ENCODE assay signal across 11 cellular contexts in the genomic region with DNA sequence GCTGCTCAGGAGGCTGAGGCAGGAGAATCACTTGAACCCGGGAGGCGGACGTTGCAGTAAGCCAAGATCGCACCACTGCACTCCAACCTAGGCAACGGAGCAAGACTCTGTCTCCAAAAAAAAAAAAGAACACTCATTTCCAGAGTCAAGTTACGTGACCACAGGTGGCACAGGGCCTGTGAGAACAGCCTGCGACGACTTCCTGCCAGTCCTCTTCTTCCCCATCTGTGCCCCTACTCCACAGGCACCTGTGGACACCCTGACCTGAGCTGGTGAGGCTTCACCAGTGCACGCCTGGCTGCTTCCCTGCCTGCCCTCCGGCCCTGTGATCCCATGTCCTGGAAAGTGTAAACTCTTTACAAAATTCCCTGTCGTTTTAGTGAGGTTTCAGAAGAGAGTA.
DNase-seq lines count a peak whose midpoint lies in the region; ATAC-seq and TF ChIP-seq lines count a peak whose summit lies in the region.
"Had no signal": no experiment of that assay in that cellular context is flagged by ENCODE, and none has a peak within 500 bp of the region (broad histone marks: within the 10 kb centered on the region; RNA-seq: fewer than 3 reads in every experiment).

No MANE protein-coding gene starts in this region.

- 54 to 82% methylated on average over 4 to 7 of the region's 11 CpGs for whole genome bisulfite sequencing in gastroesophageal sphincter (ENCODE audit: low coverage in 1 of 2), 2 donors

- TF ChIP-seq CTCF in gastroesophageal sphincter (IDR thresholded peaks at IDR 0.05) (no peak), GM20000 (IDR thresholded peaks at IDR 0.05; ENCODE audit: extremely low read depth, missing control alignments) (no peak)

- H3K4me3 ChIP-seq in gastroesophageal sphincter = no peak overlapping the region
- H3K4me3 ChIP-seq: dorsolateral prefrontal cortex, left lung, SK-N-MC had no signal

- H3K27me3 Mint-ChIP-seq in stimulated activated naive CD8-positive, alpha-beta T cell treated with anti-CD3 and anti-CD28 coated beads, Interleukin-15, Interleukin-2, amounts not matched to agents 100 ng/mL and 50 ng/mL, for 24 hours = no peaks in the 10 kb centered on the region

- TF ChIP-seq EP300 in gastroesophageal sphincter (IDR thresholded peaks at IDR 0.05) = no peak

- no peak for TF ChIP-seq POLR2A in gastroesophageal sphincter (IDR thresholded peaks at IDR 0.05)

- H3K27ac Mint-ChIP-seq in stimulated activated naive CD8-positive, alpha-beta T cell treated with anti-CD3 and anti-CD28 coated beads, Interleukin-15, Interleukin-2, amounts not matched to agents 100 ng/mL and 50 ng/mL, for 24 hours = peak overlapping the region; percentile 89

- peaks cover 22% of the 10 kb centered on the region for H3K36me3 Mint-ChIP-seq in stimulated activated naive CD8-positive, alpha-beta T cell treated with anti-CD3 and anti-CD28 coated beads, Interleukin-15, Interleukin-2, amounts not matched to agents 100 ng/mL and 50 ng/mL, for 24 hours (ENCODE audit: low read depth)

- no peaks in the 10 kb centered on the region for H3K27me3 ChIP-seq in gastroesophageal sphincter
- H3K27me3 ChIP-seq: dorsolateral prefrontal cortex, left lung had no signal

- H3K36me3 ChIP-seq in gastroesophageal sphincter = peaks cover 0 to 3% of the 10 kb centered on the region in 2 donors
- H3K36me3 ChIP-seq: left lung had no signal

- H3K4me1 ChIP-seq in gastroesophageal sphincter = peaks cover 8 to 90% (median 16%) of the 10 kb centered on the region in 3 donors

- no peak overlapping the region for H3K27ac ChIP-seq in gastroesophageal sphincter
- H3K27ac ChIP-seq: dorsolateral prefrontal cortex, left lung, SK-N-MC had no signal

- ATAC-seq in HG03175 (IDR thresholded peaks at IDR 0.05; ENCODE audit: unreplicated experiment) (peak; percentile 64), gastroesophageal sphincter (no peak)
- ATAC-seq: left lung had no signal

- peak overlapping the region; percentile 49 for H3K4me3 Mint-ChIP-seq in stimulated activated naive CD8-positive, alpha-beta T cell treated with anti-CD3 and anti-CD28 coated beads, Interleukin-15, Interleukin-2, amounts not matched to agents 100 ng/mL and 50 ng/mL, for 24 hours

- H3K9me3 ChIP-seq in gastroesophageal sphincter = no peaks in the 10 kb centered on the region
- H3K9me3 ChIP-seq: left lung had no signal

- peak; percentile 79 for DNase-seq in activated effector memory CD4-positive, alpha-beta T cell treated with anti-CD3 and anti-CD28 coated beads, Interleukin-2, amount 50 U/mL, for 16 hours
- DNase-seq in activated effector memory CD4-positive, alpha-beta T cell treated with Interleukin-2 at 50 U/mL for 16 hours = no peak
- DNase-seq in activated T-cell treated with anti-CD3 and anti-CD28 coated beads, Interleukin-2, amount 50 U/mL, for 48 hours = peak; percentile 57 to 61
- no peak for DNase-seq in AG08396 (ENCODE audit: low spot score)
- no peak for DNase-seq in GM20000 (ENCODE audit: low spot score)
- DNase-seq: dorsolateral prefrontal cortex, left lung had no signal

- H3K9me3 Mint-ChIP-seq in stimulated activated naive CD8-positive, alpha-beta T cell treated with anti-CD3 and anti-CD28 coated beads, Interleukin-15, Interleukin-2, amounts not matched to agents 100 ng/mL and 50 ng/mL, for 24 hours = no peaks in the 10 kb centered on the region

- H3K4me1 Mint-ChIP-seq in stimulated activated naive CD8-positive, alpha-beta T cell treated with anti-CD3 and anti-CD28 coated beads, Interleukin-15, Interleukin-2, amounts not matched to agents 100 ng/mL and 50 ng/mL, for 24 hours (ENCODE audit: low read depth) = peaks cover 95% of the 10 kb centered on the region

Comparison
In these comparisons a context has a peak if more than half of its experiments do, and no peak if none do; other contexts are left out.
1. DNase-seq: peak in activated effector memory CD4-positive, alpha-beta T cell treated with anti-CD3 and anti-CD28 coated beads, Interleukin-2, amount 50 U/mL, for 16 hours (single experiment) and activated T-cell treated with anti-CD3 and anti-CD28 coated beads, Interleukin-2, amount 50 U/mL, for 48 hours (2 of 2); none in activated effector memory CD4-positive, alpha-beta T cell treated with Interleukin-2 at 50 U/mL for 16 hours (single experiment), AG08396 (single experiment) and GM20000 (single experiment).